Comparison of ENCODE assay signal across 8 cellular contexts in the genomic region with DNA sequence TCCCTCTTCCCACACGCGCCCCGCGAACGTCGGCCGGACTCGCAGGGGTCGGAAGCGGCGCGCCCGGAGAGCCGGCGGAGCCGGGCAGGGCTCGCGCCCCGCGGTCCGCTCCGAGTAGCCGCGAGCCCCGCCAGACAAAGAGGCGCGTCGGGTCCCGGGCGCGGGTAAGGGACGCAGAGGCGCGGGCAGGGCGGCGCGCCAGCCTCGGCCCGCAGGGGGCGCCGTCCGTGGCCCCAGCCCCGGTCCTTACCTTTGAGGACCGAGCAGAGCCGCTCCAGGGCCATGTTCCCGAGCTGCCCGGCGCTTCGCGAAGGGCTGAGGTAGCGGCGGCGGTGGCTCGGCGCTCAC. TPM values are rescaled to one million over a fixed set of nuclear protein-coding genes. Genes with fewer than 3 reads are reported as not detected.
DNase-seq lines count a peak whose midpoint lies in the region; ATAC-seq, FAIRE-seq and TF ChIP-seq lines count a peak whose summit lies in the region.

No MANE protein-coding gene starts in this region.

- H3K9me3 ChIP-seq in DOHH2 (ENCODE audit: control insufficient read depth, insufficient read depth, low read length) (no peaks in the 10 kb centered on the region), neutrophil (no peaks in the 10 kb centered on the region)

- H3K4me3 ChIP-seq in DOHH2 (ENCODE audit: low read length) (peak overlapping the region; percentile 72), fibroblast of villous mesenchyme (ENCODE audit: low read depth, low read length) (peak overlapping the region; percentile 63), neutrophil (ENCODE audit: low read depth in 1 of 2, low read length in 1 of 2) (peak overlapping the region; percentile 69 to 71)

- H3K27me3 Mint-ChIP-seq in type B pancreatic cell: peaks cover 22% of the 10 kb centered on the region

- peaks cover 40% of the 10 kb centered on the region for H3K4me1 Mint-ChIP-seq in type B pancreatic cell (ENCODE audit: unreplicated experiment)

- H3K9me3 Mint-ChIP-seq in type B pancreatic cell: no peaks in the 10 kb centered on the region

- H3K27ac Mint-ChIP-seq in type B pancreatic cell: no peak overlapping the region

- peaks cover 19% of the 10 kb centered on the region for H3K4me1 ChIP-seq in DOHH2 (ENCODE audit: control insufficient read depth, low read length)
- H3K4me1 ChIP-seq in neutrophil (ENCODE audit: control insufficient read depth in 1 of 2, insufficient read depth in 1 of 2, low read depth in 1 of 2, low read length in 1 of 2): peaks cover 24 to 27% of the 10 kb centered on the region in 2 experiments

- peak overlapping the region; percentile 78 for H3K4me2 ChIP-seq in DOHH2 (ENCODE audit: low read length)

- H4K20me1 ChIP-seq in DOHH2 (ENCODE audit: control insufficient read depth, insufficient read depth, low read depth, low read length): 0 out of 2 replicates have a peak, but pooled peaks cover 2% of the 10 kb centered on the region

- H3K36me3 ChIP-seq in DOHH2 (ENCODE audit: control insufficient read depth, low read length) (no peaks in the 10 kb centered on the region), neutrophil (no peaks in the 10 kb centered on the region)

- H3K9me2 ChIP-seq in DOHH2 (replicated peaks; ENCODE audit: control insufficient read depth, low read length): no peaks in the 10 kb centered on the region

- no peak for FAIRE-seq in RCC 7860 (lab: Jason Lieb, UNC)

- peaks cover 4% of the 10 kb centered on the region for H3K36me3 Mint-ChIP-seq in type B pancreatic cell

- peak in 69 of 76 experiments; percentile 16 to 80 (median 54) for DNase-seq in HUDEP-2 (lab: John Stamatoyannopoulos, UW; ENCODE audit: unreplicated experiment in 76 of 76)
- peak; percentile 60 for DNase-seq in RCC 7860 (ENCODE audit: low spot score)
- DNase-seq in activated T-helper 1 cell treated with Interleukin-2 at 50 U/mL for 16 hours (ENCODE audit: low read depth): peak; percentile 46
- peak; percentile 71 for DNase-seq in fibroblast of villous mesenchyme (ENCODE audit: low read depth)
- peak; percentile 84 for DNase-seq in type B pancreatic cell (ENCODE audit: extremely low spot score, unreplicated experiment)

- H3K4me3 Mint-ChIP-seq in type B pancreatic cell: peak overlapping the region; percentile 85

- H3K27ac ChIP-seq in DOHH2 (ENCODE audit: low read depth, low read length) (no peak overlapping the region), neutrophil (no peak overlapping the region)

- peak; percentile 70 for TF ChIP-seq CTCF in DOHH2 (IDR thresholded peaks at IDR 0.05; ENCODE audit: low read depth, low read length, poor library complexity, severe bottlenecking)
- TF ChIP-seq CTCF in fibroblast of villous mesenchyme (IDR thresholded peaks at IDR 0.05; ENCODE audit: insufficient read depth, low read depth, low read length): peak; percentile 61
- peak; percentile 35 for TF ChIP-seq CTCF in neutrophil (IDR thresholded peaks at IDR 0.05)
- TF ChIP-seq CTCF in type B pancreatic cell (conservative IDR thresholded peaks at IDR 0.05): peak; percentile 93

- peak; percentile 70 for ATAC-seq in GM21528 (IDR thresholded peaks at IDR 0.05; ENCODE audit: low FRiP score, unreplicated experiment)

- H3K79me2 ChIP-seq in DOHH2 (ENCODE audit: control insufficient read depth, low read length): peaks cover 49% of the 10 kb centered on the region

- H3F3A ChIP-seq in DOHH2 (ENCODE audit: control insufficient read depth, insufficient read depth): peaks cover 6% of the 10 kb centered on the region; the same call in 1 of the 2 replicates

- H3K27me3 ChIP-seq in DOHH2 (ENCODE audit: control insufficient read depth, low read length) (peaks cover 11% of the 10 kb centered on the region), neutrophil (peaks cover 53% of the 10 kb centered on the region)

RNA-seq across cellular contexts. Expression of a gene that starts 0.4 kb away (rescaled TPM):
- total RNA-seq in fibroblast of villous mesenchyme (13.9 and 14.7 TPM in 2 replicates), type B pancreatic cell (ENCODE audit: low replicate concordance) (33.6 and 50.3 TPM in 2 replicates)

Comparison
In these comparisons a context has a peak if more than half of its experiments do, and no peak if none do; other contexts are left out.
1. CTCF ChIP-seq: peak in every context shown above with its lines; median percentile 93 in type B pancreatic cell; 70 in DOHH2; 61 in fibroblast of villous mesenchyme; 35 in neutrophil.